Comparison of ENCODE assay signal across 8 cellular contexts in the genomic region with DNA sequence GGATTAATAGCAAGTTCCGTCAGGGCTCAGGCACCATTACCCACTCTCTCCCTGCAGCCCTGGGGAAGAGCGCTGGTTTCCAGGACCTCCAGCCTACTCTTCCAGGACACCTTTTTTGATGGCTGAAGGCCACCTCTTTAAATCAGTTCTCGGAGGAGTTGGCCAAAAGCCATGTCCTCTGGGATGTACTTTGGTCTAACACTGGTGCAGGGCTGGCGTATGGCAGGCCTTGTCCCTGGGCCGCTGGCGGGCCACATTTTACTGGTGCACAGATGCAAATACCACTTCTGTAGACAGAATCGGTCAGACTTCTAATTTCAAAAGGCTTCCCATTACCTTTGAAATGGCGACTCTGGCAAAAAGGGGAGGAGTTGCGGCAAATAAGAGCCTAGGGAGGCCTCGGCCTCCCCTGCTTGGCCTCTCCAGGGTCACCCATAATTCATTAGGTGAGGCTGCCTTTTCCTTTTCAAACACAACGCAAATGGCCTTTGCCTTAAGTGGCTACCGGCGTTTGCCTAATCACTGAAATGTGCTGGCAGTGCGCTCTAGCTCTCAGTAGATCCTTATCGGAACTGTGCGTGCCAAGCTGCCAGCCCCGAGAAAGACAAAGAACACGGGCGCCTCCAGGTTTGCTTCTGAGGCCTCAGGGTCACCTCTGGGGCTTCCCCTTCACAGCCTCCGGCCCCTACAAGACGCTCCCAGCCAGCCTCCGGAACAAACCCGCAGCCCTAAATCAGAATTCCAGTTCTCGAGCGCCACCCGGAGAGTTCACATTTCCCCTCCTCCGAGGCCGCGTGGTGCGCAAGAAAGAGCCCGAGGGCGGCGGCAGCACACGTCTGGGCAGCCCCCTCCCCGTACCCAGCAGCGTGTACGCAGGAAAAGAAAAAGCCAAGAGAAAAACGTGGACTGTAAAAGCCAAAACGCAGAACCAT.
DNase-seq lines count a peak whose midpoint lies in the region; ATAC-seq and TF ChIP-seq lines count a peak whose summit lies in the region.

No MANE protein-coding gene starts in this region.

- no peak for TF ChIP-seq CTCF in MCF 10A (IDR thresholded peaks at IDR 0.05; ENCODE audit: unreplicated experiment)
- TF ChIP-seq CTCF in mammary epithelial cell (conservative IDR thresholded peaks at IDR 0.05 in 1 of 2, IDR thresholded peaks at IDR 0.05 in 1 of 2; ENCODE audit: extremely low read depth in 1 of 2, insufficient read depth in 1 of 2, low read depth in 1 of 2, low read length in 2 of 2) = no peak

- CTCF ChIA-PET in MCF 10A (lab: Yijun Ruan, JAX) = interaction anchor here (0.7 kb wide), 1 partner anchor 848 kb away, joined by 3 read pairs; no protein-coding TSS in a partner anchor
- CTCF ChIA-PET in mammary epithelial cell (lab: Charles Lee; ENCODE audit: low non-redundant PET) = no interaction called here

- BruUV-seq in MCF 10A (replicated peaks; lab: Mats Ljungman, UMichigan) = no TSS peak
- BruUV-seq in mammary epithelial cell (replicated peaks; lab: Mats Ljungman, UMichigan) = no TSS peak

- no peaks in the 10 kb centered on the region for H3K9me3 Mint-ChIP-seq in MCF 10A (ENCODE audit: unreplicated experiment)
- H3K9me3 Mint-ChIP-seq in activated naive CD8-positive, alpha-beta T cell treated with anti-CD3 and anti-CD28 coated beads, Interleukin-2, amount 50 U/mL, for 24 hours = no peaks in the 10 kb centered on the region

- H3K79me2 ChIP-seq in mammary epithelial cell (ENCODE audit: insufficient read depth, low read length) = no peaks in the 10 kb centered on the region

- H3K9ac ChIP-seq in mammary epithelial cell (ENCODE audit: insufficient read depth, low read length) = no peak overlapping the region

- 29% methylated on average over 28 of the region's 39 CpGs for WGBS in mammary epithelial cell (ENCODE audit: low coverage, missing lambda C conversion rate)

- DNase-seq in MCF 10A (ENCODE audit: unreplicated experiment) = peak; percentile 65
- no peak for DNase-seq in mammary epithelial cell
- peak; percentile 62 to 68 for DNase-seq in SJSA1 (ENCODE audit: low read depth in 1 of 2, low spot score in 2 of 2)
- peak; percentile 71 for DNase-seq in activated naive CD8-positive, alpha-beta T cell treated with anti-CD3 and anti-CD28 coated beads, Interleukin-2, amount 50 U/mL, for 24 hours
- peak; percentile 75 for DNase-seq in left kidney (ENCODE audit: low read depth, low spot score)
- peak; percentile 37 for DNase-seq in stimulated activated CD8-positive, alpha-beta memory T cell treated with anti-CD3 and anti-CD28 coated beads, Interleukin-7, amount 100 ng/mL, for 24 hours (ENCODE audit: low read depth)
- no peak for DNase-seq in inferior parietal cortex (ENCODE audit: extremely low spot score)

- peak; percentile 31 for ATAC-seq in activated naive CD8-positive, alpha-beta T cell treated with anti-CD3 and anti-CD28 coated beads, Interleukin-2, amount 50 U/mL, for 24 hours
- no peak for ATAC-seq in GM18873 (IDR thresholded peaks at IDR 0.05; ENCODE audit: low FRiP score, unreplicated experiment)

- POLR2A ChIA-PET in MCF 10A (lab: Yijun Ruan, JAX) = no interaction called here

- no peak overlapping the region for H2AFZ ChIP-seq in mammary epithelial cell (ENCODE audit: low read depth, low read length)

- no peaks in the 10 kb centered on the region for H3K4me1 Mint-ChIP-seq in MCF 10A (ENCODE audit: insufficient read depth, unreplicated experiment)
- peaks cover 55% of the 10 kb centered on the region for H3K4me1 Mint-ChIP-seq in activated naive CD8-positive, alpha-beta T cell treated with anti-CD3 and anti-CD28 coated beads, Interleukin-2, amount 50 U/mL, for 24 hours

- intact Hi-C loops in MCF 10A (cut with micrococcal nuclease) = no loop called here
- intact Hi-C loops in mammary epithelial cell (cut with micrococcal nuclease) = loop anchor here (10.0 kb wide), 1 partner anchor 91 kb away; no protein-coding TSS in a partner anchor

- H3K27ac ChIP-seq in mammary epithelial cell (ENCODE audit: insufficient read depth, low read depth, low read length) (no peak overlapping the region), SJSA1 (peak overlapping the region; percentile 88)

- H3K4me3 Mint-ChIP-seq in MCF 10A (ENCODE audit: unreplicated experiment) = peak overlapping the region; percentile 32
- peak overlapping the region; percentile 86 for H3K4me3 Mint-ChIP-seq in activated naive CD8-positive, alpha-beta T cell treated with anti-CD3 and anti-CD28 coated beads, Interleukin-2, amount 50 U/mL, for 24 hours

- no peaks in the 10 kb centered on the region for H4K20me1 ChIP-seq in mammary epithelial cell (ENCODE audit: insufficient read depth, low read length)

- dilution Hi-C loops in mammary epithelial cell (cut with HindIII; ENCODE audit: low sequenced_read_pairs) = no loop called here

- H3K9me3 ChIP-seq in mammary epithelial cell (replicated peaks; ENCODE audit: insufficient read depth, low read length) (peaks cover 9% of the 10 kb centered on the region), SJSA1 (replicated peaks) (no peaks in the 10 kb centered on the region)

- H3K4me2 ChIP-seq in mammary epithelial cell (ENCODE audit: insufficient read depth, low read depth, low read length) = no peak overlapping the region

- H3K27me3 ChIP-seq in mammary epithelial cell (ENCODE audit: insufficient read depth, low read length) = peaks cover 59% of the 10 kb centered on the region
- no peaks in the 10 kb centered on the region for H3K27me3 ChIP-seq in SJSA1 (replicated peaks)

- peaks cover 4% of the 10 kb centered on the region for H3K36me3 Mint-ChIP-seq in MCF 10A (ENCODE audit: insufficient read depth, unreplicated experiment)
- H3K36me3 Mint-ChIP-seq in activated naive CD8-positive, alpha-beta T cell treated with anti-CD3 and anti-CD28 coated beads, Interleukin-2, amount 50 U/mL, for 24 hours (ENCODE audit: low read depth) = peaks cover 5% of the 10 kb centered on the region

- H3K27ac Mint-ChIP-seq in MCF 10A (ENCODE audit: low read depth, unreplicated experiment) = no peak overlapping the region
- H3K27ac Mint-ChIP-seq in activated naive CD8-positive, alpha-beta T cell treated with anti-CD3 and anti-CD28 coated beads, Interleukin-2, amount 50 U/mL, for 24 hours = peak overlapping the region; percentile 95

- H3K27me3 Mint-ChIP-seq in MCF 10A (ENCODE audit: insufficient read depth, unreplicated experiment) = peaks cover 10% of the 10 kb centered on the region
- no peaks in the 10 kb centered on the region for H3K27me3 Mint-ChIP-seq in activated naive CD8-positive, alpha-beta T cell treated with anti-CD3 and anti-CD28 coated beads, Interleukin-2, amount 50 U/mL, for 24 hours

- H3K36me3 ChIP-seq in mammary epithelial cell (ENCODE audit: insufficient read depth, low read length) (no peaks in the 10 kb centered on the region), SJSA1 (no peaks in the 10 kb centered on the region)

- no peak overlapping the region for H3K4me3 ChIP-seq in mammary epithelial cell (replicated peaks in 1 of 3; ENCODE audit: insufficient read depth in 1 of 3, low read depth in 2 of 3, low read length in 3 of 3)
- peak overlapping the region; percentile 55 for H3K4me3 ChIP-seq in SJSA1

- in situ Hi-C loops in mammary epithelial cell (cut with MboI; ENCODE audit: low sequenced_read_pairs in 2 of 2) = loop anchor here in 1 of 2 donors (25.0 kb wide), 1 partner anchor 362 kb away; no protein-coding TSS in a partner anchor

- H3K4me1 ChIP-seq in mammary epithelial cell (ENCODE audit: insufficient read depth, low read length) = peaks cover 9% of the 10 kb centered on the region
- H3K4me1 ChIP-seq in SJSA1 (replicated peaks) = peaks cover 72% of the 10 kb centered on the region

Comparison
In these comparisons a context has a peak if more than half of its experiments do, and no peak if none do; other contexts are left out.
1. DNase-seq: peak in MCF 10A (single experiment), SJSA1 (2 of 2), activated naive CD8-positive, alpha-beta T cell treated with anti-CD3 and anti-CD28 coated beads, Interleukin-2, amount 50 U/mL, for 24 hours (single experiment), left kidney (single experiment) and stimulated activated CD8-positive, alpha-beta memory T cell treated with anti-CD3 and anti-CD28 coated beads, Interleukin-7, amount 100 ng/mL, for 24 hours (single experiment); none in mammary epithelial cell (single experiment) and inferior parietal cortex (single experiment).